24 cellular contexts compared by ENCODE assay signal in the genomic region with DNA sequence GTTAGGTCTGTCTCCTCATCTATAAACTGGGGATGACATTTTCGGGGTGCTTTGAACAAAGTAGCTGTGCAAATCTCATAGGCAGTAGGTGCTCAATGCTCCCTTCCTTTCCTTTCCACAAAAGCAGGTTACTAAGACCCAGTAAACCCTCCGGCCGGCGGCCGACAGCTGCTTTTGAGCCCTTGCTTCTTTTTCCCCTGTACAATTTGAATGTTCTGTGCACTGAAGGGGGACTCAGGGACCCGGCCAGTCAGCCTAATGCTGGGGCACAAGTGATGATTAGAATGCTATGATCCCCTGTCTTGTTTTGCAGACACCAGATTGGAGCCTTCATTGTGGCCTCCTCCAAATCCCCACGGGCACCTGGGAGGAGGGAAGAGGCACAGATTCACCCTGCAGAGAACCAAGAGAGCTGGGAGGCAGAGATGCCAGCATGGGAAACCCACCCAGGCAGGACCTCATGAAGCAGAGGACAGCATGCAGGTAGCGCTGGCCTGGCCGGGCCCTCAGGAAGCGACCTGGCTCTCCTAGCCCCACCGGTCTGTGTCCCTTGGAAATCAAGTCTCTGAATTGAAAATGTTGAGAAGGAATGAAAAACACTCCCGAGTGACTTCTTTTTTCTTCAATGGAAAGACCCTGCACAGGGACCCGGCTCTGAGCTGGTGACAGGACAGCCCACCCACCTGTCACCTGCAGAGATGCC.
"Had no signal": no experiment of that assay in that cellular context is flagged by ENCODE, and none has a peak within 500 bp of the region (broad histone marks: within the 10 kb centered on the region; RNA-seq: fewer than 3 reads in every experiment).

No MANE protein-coding gene starts in this region.

- DNase-seq: activated CD4-positive, alpha-beta memory T cell treated with anti-CD3 and anti-CD28 coated beads for 36 hours; activated CD4-positive, alpha-beta T cell treated with anti-CD3 and anti-CD28 coated beads for 36 hours; activated CD4-positive, alpha-beta T cell treated with anti-CD3 and anti-CD28 coated beads, Interleukin-2, amount 10 ng/mL, durations not matched to agents 24 days and 14 days; activated CD4-positive, CD25-positive, alpha-beta regulatory T cell; activated CD4-positive, CD25-positive, alpha-beta regulatory T cell treated with anti-CD3 and anti-CD28 coated beads, Interleukin-2, amount 50 U/mL, for 72 hours; activated CD8-positive, alpha-beta memory T cell treated with anti-CD3 and anti-CD28 coated beads, Interleukin-2, amount 50 U/mL, for 48 hours; activated gamma-delta T cell; activated naive CD4-positive, alpha-beta T cell; activated naive CD4-positive, alpha-beta T cell treated with anti-CD3 and anti-CD28 coated beads, Interleukin-2, amount 10 ng/mL, durations not matched to agents 7 days and 5 days; activated naive CD8-positive, alpha-beta T cell treated with anti-CD3 and anti-CD28 coated beads, Interleukin-2, amount 10 ng/mL, durations not matched to agents 7 days and 5 days; activated T-cell treated with anti-CD3 and anti-CD28 coated beads for 4 hours; activated T-cell treated with anti-CD3 and anti-CD28 coated beads, Interleukin-2, amount 50 U/mL, for 24 hours; activated T-cell treated with anti-CD3 and anti-CD28 coated beads, Interleukin-2, amount 50 U/mL, for 72 hours; brain microvascular endothelial cell; cortex of kidney; dermis blood vessel endothelial cell; effector CD4-positive, alpha-beta T cell; effector memory CD8-positive, alpha-beta T cell; erythroblast; foreskin keratinocyte; gastrocnemius medialis; T-helper 2 cell had no signal

- H3K9me3 ChIP-seq: gastrocnemius medialis had no signal

- H3K4me3 ChIP-seq: esophagus muscularis mucosa, gastrocnemius medialis had no signal

- H3K4me1 ChIP-seq: foreskin keratinocyte had no signal

- ATAC-seq: activated CD4-positive, alpha-beta T cell treated with anti-CD3 and anti-CD28 coated beads for 36 hours; activated naive CD4-positive, alpha-beta T cell treated with anti-CD3 and anti-CD28 coated beads, Interleukin-2, amount 50 U/mL, for 72 hours; activated T-cell treated with anti-CD3 and anti-CD28 coated beads, Interleukin-2, amount 50 U/mL, for 72 hours; effector memory CD8-positive, alpha-beta T cell; foreskin keratinocyte; gastrocnemius medialis had no signal

- H3K27me3 ChIP-seq: brain microvascular endothelial cell, esophagus muscularis mucosa, foreskin keratinocyte, gastrocnemius medialis had no signal

- H3K36me3 ChIP-seq: brain microvascular endothelial cell, esophagus muscularis mucosa, gastrocnemius medialis had no signal

- H3K27ac ChIP-seq: brain microvascular endothelial cell, esophagus muscularis mucosa, foreskin keratinocyte, gastrocnemius medialis had no signal
